Comparison of ENCODE assay signal across 22 cellular contexts in genomic region chr3:163863146-163863545, GRCh38.
"Had no signal": no experiment of that assay in that cellular context is flagged by ENCODE, and none has a peak within 500 bp of the region (broad histone marks: within the 10 kb centered on the region; RNA-seq: fewer than 3 reads in every experiment).

No MANE protein-coding gene starts in this region.

- H3K4me2 ChIP-seq: smooth muscle cell had no signal

- H3K4me3 Mint-ChIP-seq: central memory CD8-positive, alpha-beta T cell; naive thymus-derived CD8-positive, alpha-beta T cell; neural crest cell; stimulated activated effector memory CD8-positive, alpha-beta T cell treated with anti-CD3 and anti-CD28 coated beads, Interleukin-12 subunit alpha, Interleukin-12 subunit beta, amount 100 ng/mL, for 72 hours; stimulated activated naive CD8-positive, alpha-beta T cell treated with anti-CD3 and anti-CD28 coated beads, Interleukin-15, Interleukin-2, amounts not matched to agents 100 ng/mL and 50 ng/mL, for 24 hours had no signal

- H3K4me1 Mint-ChIP-seq: central memory CD8-positive, alpha-beta T cell; naive thymus-derived CD8-positive, alpha-beta T cell; neural crest cell; stimulated activated effector memory CD8-positive, alpha-beta T cell treated with anti-CD3 and anti-CD28 coated beads, Interleukin-12 subunit alpha, Interleukin-12 subunit beta, amount 100 ng/mL, for 72 hours had no signal

- H3K27ac ChIP-seq: heart left ventricle, pancreas, thoracic aorta, transverse colon had no signal

- H3K9me3 ChIP-seq: pancreas, thoracic aorta, transverse colon had no signal

- H3K27me3 ChIP-seq: heart left ventricle, pancreas, transverse colon had no signal

- H3K4me1 ChIP-seq: heart left ventricle, pancreas, transverse colon had no signal

- ATAC-seq: esophagus mucosa; heart left ventricle; mucosa of descending colon; naive thymus-derived CD8-positive, alpha-beta T cell; pancreas; right cardiac atrium; stimulated activated effector memory CD8-positive, alpha-beta T cell treated with anti-CD3 and anti-CD28 coated beads, Interleukin-12 subunit alpha, Interleukin-12 subunit beta, amount 100 ng/mL, for 72 hours had no signal

- H3K27me3 Mint-ChIP-seq: central memory CD8-positive, alpha-beta T cell; naive thymus-derived CD8-positive, alpha-beta T cell; progenitor cell of endocrine pancreas; stimulated activated naive CD8-positive, alpha-beta T cell treated with anti-CD3 and anti-CD28 coated beads, Interleukin-15, Interleukin-2, amounts not matched to agents 100 ng/mL and 50 ng/mL, for 24 hours had no signal

- H3K36me3 ChIP-seq: heart left ventricle, pancreas, thoracic aorta, transverse colon had no signal

- H3K27ac Mint-ChIP-seq: naive thymus-derived CD8-positive, alpha-beta T cell; progenitor cell of endocrine pancreas; stimulated activated effector memory CD8-positive, alpha-beta T cell treated with anti-CD3 and anti-CD28 coated beads, Interleukin-12 subunit alpha, Interleukin-12 subunit beta, amount 100 ng/mL, for 72 hours; stimulated activated naive CD8-positive, alpha-beta T cell treated with anti-CD3 and anti-CD28 coated beads, Interleukin-15, Interleukin-2, amounts not matched to agents 100 ng/mL and 50 ng/mL, for 24 hours had no signal

- H3K4me3 ChIP-seq: heart left ventricle, mucosa of descending colon, pancreas, smooth muscle cell, thoracic aorta, transverse colon had no signal

- DNase-seq: effector memory CD4-positive, alpha-beta T cell; foreskin melanocyte; heart left ventricle; hippocampal formation; kidney glomerular epithelial cell; mammary epithelial cell; mucosa of descending colon; naive thymus-derived CD8-positive, alpha-beta T cell; nucleus accumbens; pancreas; right cardiac atrium; stimulated activated CD4-positive, alpha-beta T cell treated with anti-CD3 and anti-CD28 coated beads, Interleukin-4, amount 100 ng/mL, for 1 hour; stimulated activated CD8-positive, alpha-beta memory T cell treated with anti-CD3 and anti-CD28 coated beads, Interleukin-4, amount 100 ng/mL, for 48 hours; transverse colon had no signal

- H3K9me3 Mint-ChIP-seq: stimulated activated naive CD8-positive, alpha-beta T cell treated with anti-CD3 and anti-CD28 coated beads, Interleukin-15, Interleukin-2, amounts not matched to agents 100 ng/mL and 50 ng/mL, for 24 hours had no signal

- H3K36me3 Mint-ChIP-seq: naive thymus-derived CD8-positive, alpha-beta T cell; stimulated activated effector memory CD8-positive, alpha-beta T cell treated with anti-CD3 and anti-CD28 coated beads, Interleukin-12 subunit alpha, Interleukin-12 subunit beta, amount 100 ng/mL, for 72 hours had no signal
